ENCODE assay signal across 12 cellular contexts in genomic region chr1:20588634-20589225, GRCh38. TPM values are rescaled to one million over a fixed set of nuclear protein-coding genes. Genes with fewer than 3 reads are reported as not detected.
DNase-seq lines count a peak whose midpoint lies in the region; ATAC-seq, FAIRE-seq and TF ChIP-seq lines count a peak whose summit lies in the region.
"Had no signal": no experiment of that assay in that cellular context is flagged by ENCODE, and none has a peak within 500 bp of the region (broad histone marks: within the 10 kb centered on the region; RNA-seq: fewer than 3 reads in every experiment).

Gene CDA (plus strand): TSS chr1:20589097. CDS start chr1:20589130, 33 bp downstream.

- H3K27ac ChIP-seq in GM23248 (peak within 1 kb of the TSS; percentile 62), heart left ventricle (peak within 1 kb of the TSS; percentile 12 to 84 (median 63)), neuronal stem cell (replicated peaks; ENCODE audit: low read length) (no peak within 1 kb of the TSS)
- no peak within 1 kb of the TSS for H3K27ac ChIP-seq in CD4-positive, alpha-beta T cell (ENCODE audit: low read depth, low read length)

- CTCF ChIA-PET in CD4-positive, alpha-beta T cell (lab: Charles Lee): no interaction called here

- H4K8ac ChIP-seq in neuronal stem cell (ENCODE audit: low read depth, low read length): peak within 1 kb of the TSS; percentile 56

- DNase-seq in GM23248 (peak; percentile 29), RPMI7951 (ENCODE audit: low read depth) (peak; percentile 52), heart left ventricle (peak in 4 of 5 donors; percentile 28 to 62 (median 39)), neuronal stem cell (ENCODE audit: low spot score) (no peak), GM12892 (ENCODE audit: insufficient read length) (no peak)
- DNase-seq in CD4-positive, alpha-beta T cell: no peak
- DNase-seq in activated CD4-positive, alpha-beta T cell treated with anti-CD3 and anti-CD28 coated beads, Interleukin-2, amount 10 ng/mL, durations not matched to agents 24 days and 14 days: no peak
- DNase-seq: MG63 had no signal

- TF ChIP-seq POLR2A in heart left ventricle (IDR thresholded peaks at IDR 0.05) (peak in 1 of 2 donors; percentile 6), GM12892 (IDR thresholded peaks at IDR 0.05; ENCODE audit: low read depth, low read length) (no peak)

- H3K18ac ChIP-seq in neuronal stem cell (ENCODE audit: low read length): peak within 1 kb of the TSS; percentile 89

- POLR2A ChIA-PET in CD4-positive, alpha-beta T cell (lab: Charles Lee): no interaction called here

- H3K4me2 ChIP-seq in GM23248 (ENCODE audit: unreplicated experiment) (peak within 1 kb of the TSS; percentile 70), neuronal stem cell (ENCODE audit: insufficient read depth, low read length, poor library complexity, severe bottlenecking) (no peak within 1 kb of the TSS)

- H3K79me1 ChIP-seq in neuronal stem cell (ENCODE audit: low read depth, low read length): no peaks in the 10 kb centered on the region

- H3K9ac ChIP-seq in GM23248 (peak within 1 kb of the TSS; percentile 41), neuronal stem cell (ENCODE audit: low read depth, low read length, poor library complexity) (no peak within 1 kb of the TSS)

- no peaks in the 10 kb centered on the region for H4K20me1 ChIP-seq in GM23248 (ENCODE audit: insufficient read depth)

- H3K27ac Mint-ChIP-seq in CD4-positive, alpha-beta T cell: no peak within 1 kb of the TSS
- no peak within 1 kb of the TSS for H3K27ac Mint-ChIP-seq in activated CD4-positive, alpha-beta T cell treated with anti-CD3 and anti-CD28 coated beads, Interleukin-2, amount 10 ng/mL, durations not matched to agents 24 days and 14 days
- H3K27ac Mint-ChIP-seq: stimulated activated naive CD8-positive, alpha-beta T cell treated with anti-CD3 and anti-CD28 coated beads, Interleukin-15, Interleukin-2, amounts not matched to agents 100 ng/mL and 50 ng/mL, for 24 hours; T-helper 1 cell treated with Interleukin-12 subunit alpha and Interleukin-12 subunit beta and Interleukin-4 antibody, amounts not matched to agents 30 μg/mL and 1 μg/mL, for 36 hours had no signal

- H3K9me3 Mint-ChIP-seq in CD4-positive, alpha-beta T cell: no peaks in the 10 kb centered on the region
- H3K9me3 Mint-ChIP-seq in activated CD4-positive, alpha-beta T cell treated with anti-CD3 and anti-CD28 coated beads, Interleukin-2, amount 10 ng/mL, durations not matched to agents 24 days and 14 days: no peaks in the 10 kb centered on the region
- H3K9me3 Mint-ChIP-seq: stimulated activated naive CD8-positive, alpha-beta T cell treated with anti-CD3 and anti-CD28 coated beads, Interleukin-15, Interleukin-2, amounts not matched to agents 100 ng/mL and 50 ng/mL, for 24 hours; T-helper 1 cell treated with Interleukin-12 subunit alpha and Interleukin-12 subunit beta and Interleukin-4 antibody, amounts not matched to agents 30 μg/mL and 1 μg/mL, for 36 hours had no signal

- intact Hi-C loops in heart left ventricle (cut with DNase I): loop anchor here in 1 of 10 donors (5.0 kb wide), 1 partner anchor 44 kb away; the partner anchor contains the start of gene PINK1
- intact Hi-C loops in CD4-positive, alpha-beta T cell (cut with DNase I, micrococcal nuclease): no loop called here
- intact Hi-C loops in activated CD4-positive, alpha-beta T cell treated with anti-CD3 and anti-CD28 coated beads, Interleukin-2, amount 10 ng/mL, durations not matched to agents 24 days and 14 days (cut with micrococcal nuclease): no loop called here

- no peaks in the 10 kb centered on the region for H3K9me3 ChIP-seq in GM23248 (ENCODE audit: low read depth)
- H3K9me3 ChIP-seq in heart left ventricle: no peaks in the 10 kb centered on the region
- H3K9me3 ChIP-seq in neuronal stem cell (replicated peaks in 1 of 2; ENCODE audit: control insufficient read depth in 2 of 2, insufficient read depth in 1 of 2, low read depth in 1 of 2, low read length in 2 of 2): no peaks in the 10 kb centered on the region
- H3K9me3 ChIP-seq in CD4-positive, alpha-beta T cell (ENCODE audit: control insufficient read depth, low read length): no peaks in the 10 kb centered on the region
- H3K9me3 ChIP-seq: MG63 had no signal

- H3K4me1 Mint-ChIP-seq in CD4-positive, alpha-beta T cell (ENCODE audit: low read depth): peaks cover 6% of the 10 kb centered on the region
- peaks cover 8% of the 10 kb centered on the region for H3K4me1 Mint-ChIP-seq in activated CD4-positive, alpha-beta T cell treated with anti-CD3 and anti-CD28 coated beads, Interleukin-2, amount 10 ng/mL, durations not matched to agents 24 days and 14 days

- no peaks in the 10 kb centered on the region for H3K27me3 ChIP-seq in GM23248 (replicated peaks; ENCODE audit: insufficient read depth)
- H3K27me3 ChIP-seq in heart left ventricle: peaks cover 0 to 41% (median 14%) of the 10 kb centered on the region in 9 donors
- peaks cover 0 to 38% (median 0%) of the 10 kb centered on the region in 3 experiments for H3K27me3 ChIP-seq in neuronal stem cell (ENCODE audit: control insufficient read depth in 3 of 3, insufficient read depth in 3 of 3, low read depth in 1 of 3, low read length in 3 of 3)
- peaks cover 40% of the 10 kb centered on the region for H3K27me3 ChIP-seq in CD4-positive, alpha-beta T cell (ENCODE audit: control insufficient read depth, insufficient read depth, low read length)
- H3K27me3 ChIP-seq: MG63 had no signal

- peak within 1 kb of the TSS; percentile 85 for H2AK5ac ChIP-seq in neuronal stem cell (ENCODE audit: low read depth, low read length)

- no peak for FAIRE-seq in GM12892 (lab: Jason Lieb, UNC)

- H3K23ac ChIP-seq in neuronal stem cell (ENCODE audit: low read depth, low read length, poor library complexity): peak within 1 kb of the TSS; percentile 83

- H3K79me2 ChIP-seq in GM23248 (ENCODE audit: insufficient read depth): no peaks in the 10 kb centered on the region

- peak within 1 kb of the TSS; percentile 88 for H2BK5ac ChIP-seq in neuronal stem cell (ENCODE audit: low read length)

- H3K9me2 ChIP-seq in GM23248 (ENCODE audit: insufficient read depth): no peaks in the 10 kb centered on the region

- H3K27me3 Mint-ChIP-seq in CD4-positive, alpha-beta T cell: peaks cover 82% of the 10 kb centered on the region
- peaks cover 42% of the 10 kb centered on the region for H3K27me3 Mint-ChIP-seq in activated CD4-positive, alpha-beta T cell treated with anti-CD3 and anti-CD28 coated beads, Interleukin-2, amount 10 ng/mL, durations not matched to agents 24 days and 14 days

- in situ Hi-C loops in GM23248 (cut with MboI): no loop called here

- no peak within 1 kb of the TSS for H3K4ac ChIP-seq in neuronal stem cell (ENCODE audit: low read length)

- H3K36me3 ChIP-seq in GM23248 (ENCODE audit: low read depth) (no peaks in the 10 kb centered on the region), heart left ventricle (no peaks in the 10 kb centered on the region), neuronal stem cell (replicated peaks in 1 of 2; ENCODE audit: control insufficient read depth in 2 of 2, insufficient read depth in 2 of 2, low read length in 2 of 2) (no peaks in the 10 kb centered on the region)
- H3K36me3 ChIP-seq: MG63 had no signal

- peak within 1 kb of the TSS; percentile 63 for H2BK120ac ChIP-seq in neuronal stem cell (ENCODE audit: low read depth, low read length)

- H3K4me3 ChIP-seq in GM23248: peak within 1 kb of the TSS; percentile 41
- peak within 1 kb of the TSS in 10 of 12 donors; percentile 8 to 57 (median 39) for H3K4me3 ChIP-seq in heart left ventricle
- no peak within 1 kb of the TSS for H3K4me3 ChIP-seq in neuronal stem cell (ENCODE audit: low read length in 2 of 2)
- H3K4me3 ChIP-seq: MG63 had no signal

- H4K91ac ChIP-seq in neuronal stem cell (ENCODE audit: low read depth, low read length, poor library complexity): no peak within 1 kb of the TSS

- H3K4me1 ChIP-seq in GM23248 (ENCODE audit: insufficient read depth) (peaks cover 32% of the 10 kb centered on the region), heart left ventricle (peaks cover 0 to 27% (median 10%) of the 10 kb centered on the region in 12 donors), neuronal stem cell (ENCODE audit: control insufficient read depth in 2 of 2, insufficient read depth in 1 of 2, low read depth in 1 of 2, low read length in 2 of 2) (peaks cover 0 to 10% of the 10 kb centered on the region in 2 donors)

- H2AFZ ChIP-seq in GM23248 (peak within 1 kb of the TSS; percentile 72), neuronal stem cell (ENCODE audit: low read length) (no peak within 1 kb of the TSS)

- peak within 1 kb of the TSS; percentile 1 for H3K14ac ChIP-seq in neuronal stem cell (ENCODE audit: low read length)

- H2BK15ac ChIP-seq in neuronal stem cell (ENCODE audit: low read length): peak within 1 kb of the TSS; percentile 69

- H3F3A ChIP-seq in GM23248 (ENCODE audit: insufficient read depth): peaks cover 17% of the 10 kb centered on the region

- ATAC-seq in heart left ventricle: peak; percentile 18 to 53 (median 40)
- no peak for ATAC-seq in CD4-positive, alpha-beta T cell (ENCODE audit: poor library complexity)
- no peak for ATAC-seq in GM21786 (IDR thresholded peaks at IDR 0.05; ENCODE audit: unreplicated experiment)

- 50 to 55% methylated on average over 10 to 11 of the region's 11 CpGs for WGBS in GM23248 (ENCODE audit: low coverage in 1 of 2, low lambda C conversion rate in 2 of 2, missing lambda C conversion rate in 2 of 2), 2 experiments
- 21 to 34% (median 27%) methylated on average over 10 to 11 of the region's 11 CpGs for WGBS in heart left ventricle, 4 donors
- WGBS in neuronal stem cell (ENCODE audit: extremely low coverage in 2 of 2, insufficient read length in 2 of 2, insufficient replicate concordance in 1 of 2), 2 donors: no CpG with 5 or more reads among the region's 11 CpGs

- H3K36me3 Mint-ChIP-seq in CD4-positive, alpha-beta T cell (ENCODE audit: low read depth): no peaks in the 10 kb centered on the region
- no peaks in the 10 kb centered on the region for H3K36me3 Mint-ChIP-seq in activated CD4-positive, alpha-beta T cell treated with anti-CD3 and anti-CD28 coated beads, Interleukin-2, amount 10 ng/mL, durations not matched to agents 24 days and 14 days (ENCODE audit: low read depth)

- TF ChIP-seq CTCF in heart left ventricle (IDR thresholded peaks at IDR 0.05): no peak
- no peak for TF ChIP-seq CTCF in CD4-positive, alpha-beta T cell (IDR thresholded peaks at IDR 0.05)

- no peak within 1 kb of the TSS for H3K4me3 Mint-ChIP-seq in CD4-positive, alpha-beta T cell
- H3K4me3 Mint-ChIP-seq in activated CD4-positive, alpha-beta T cell treated with anti-CD3 and anti-CD28 coated beads, Interleukin-2, amount 10 ng/mL, durations not matched to agents 24 days and 14 days: no peak within 1 kb of the TSS
- H3K4me3 Mint-ChIP-seq: stimulated activated naive CD8-positive, alpha-beta T cell treated with anti-CD3 and anti-CD28 coated beads, Interleukin-15, Interleukin-2, amounts not matched to agents 100 ng/mL and 50 ng/mL, for 24 hours; T-helper 1 cell treated with Interleukin-12 subunit alpha and Interleukin-12 subunit beta and Interleukin-4 antibody, amounts not matched to agents 30 μg/mL and 1 μg/mL, for 36 hours had no signal

- H2BK12ac ChIP-seq in neuronal stem cell (ENCODE audit: low read length): no peak within 1 kb of the TSS

RNA-seq across cellular contexts. Expression of gene CDA, which starts in this region (rescaled TPM):
- total RNA-seq in GM23248 (2014; rRNA removed; shearing (Covaris generic)): 3.0 and 5.9 TPM in 2 replicates
- polyA plus RNA-seq in GM23248 (2016; fragmentation: Nextera tagmentation; extraction: Ambion mirVana): 9.6 and 9.9 TPM in 2 replicates
- 23.9 and 24.9 TPM in 2 replicates for total RNA-seq in RPMI7951 (2014; rRNA removed; shearing (Covaris generic))
- 1 to 10 TPM in 7 of 9 donors, under 1 TPM in 2; 0.63 to 7.6 (median 2.8) TPM for total RNA-seq in heart left ventricle
- polyA plus RNA-seq in heart left ventricle: 1 to 10 TPM; 2.9 to 5.1 TPM
- polyA plus RNA-seq in neuronal stem cell (2013, experiment 1 of 2): 0.29 TPM
- polyA plus RNA-seq in neuronal stem cell (2013, experiment 2 of 2): 0.36 TPM
- total RNA-seq in CD4-positive, alpha-beta T cell: under 1 TPM; 0.38 to 0.50 TPM
- polyA plus RNA-seq in GM12892 (2012; ENCODE audit: missing spikeins): not detected
- not detected in 2 replicates for total RNA-seq in activated CD4-positive, alpha-beta T cell treated with anti-CD3 and anti-CD28 coated beads, Interleukin-2, amount 10 ng/mL, durations not matched to agents 24 days and 14 days
- polyA plus RNA-seq: neural cell had no signal

Comparison
In these comparisons a context has a peak if more than half of its experiments do, and no peak if none do; other contexts are left out.
1. DNase-seq: peak in GM23248 (single experiment), RPMI7951 (single experiment) and heart left ventricle (4 of 5); none in neuronal stem cell (single experiment), CD4-positive, alpha-beta T cell (0 of 10), GM12892 (single experiment) and activated CD4-positive, alpha-beta T cell treated with anti-CD3 and anti-CD28 coated beads, Interleukin-2, amount 10 ng/mL, durations not matched to agents 24 days and 14 days (single experiment).
2. H3K27ac ChIP-seq: peak in GM23248 (single experiment) and heart left ventricle (12 of 12); none in neuronal stem cell (single experiment) and CD4-positive, alpha-beta T cell (single experiment).
3. H3K4me3 ChIP-seq: peak in GM23248 (single experiment) and heart left ventricle (10 of 12); none in neuronal stem cell (0 of 2).
4. ATAC-seq: peak in heart left ventricle (4 of 4); none in CD4-positive, alpha-beta T cell (single experiment) and GM21786 (single experiment).